ENCODE assay signal across 9 cellular contexts in genomic region chr14:89720741-89721315, GRCh38.
DNase-seq lines count a peak whose midpoint lies in the region; ATAC-seq and TF ChIP-seq lines count a peak whose summit lies in the region.
"Had no signal": no experiment of that assay in that cellular context is flagged by ENCODE, and none has a peak within 500 bp of the region (broad histone marks: within the 10 kb centered on the region; RNA-seq: fewer than 3 reads in every experiment).

No MANE protein-coding gene starts in this region.

- peak overlapping the region; percentile 89 to 99 (median 96) for H3K27ac ChIP-seq in BLaER1 treated with 17β-estradiol and CSF1 and Interleukin-3, amounts not matched to agents 10 nM and 100 nM
- H3K27ac ChIP-seq in brain microvascular endothelial cell, result no peak overlapping the region
- H3K27ac ChIP-seq: breast epithelium had no signal

- H3K36me3 ChIP-seq in BLaER1 treated with 17β-estradiol and CSF1 and Interleukin-3, amounts not matched to agents 10 nM and 100 nM, result no peaks in the 10 kb centered on the region
- no peaks in the 10 kb centered on the region for H3K36me3 ChIP-seq in brain microvascular endothelial cell (replicated peaks)
- H3K36me3 ChIP-seq: breast epithelium had no signal

- peaks cover 0 to 23% (median 11%) of the 10 kb centered on the region in 11 experiments; a peak in 7 of 22 replicates for H3K9me3 ChIP-seq in BLaER1 treated with 17β-estradiol and CSF1 and Interleukin-3, amounts not matched to agents 10 nM and 100 nM (replicated peaks in 1 of 11)
- H3K9me3 ChIP-seq: breast epithelium had no signal

- peak overlapping the region; percentile 76 to 90 (median 89) for H3K9ac ChIP-seq in BLaER1 treated with 17β-estradiol and CSF1 and Interleukin-3, amounts not matched to agents 10 nM and 100 nM

- no peak for TF ChIP-seq CTCF in brain microvascular endothelial cell (IDR thresholded peaks at IDR 0.05; ENCODE audit: low read depth, low read length, missing control alignments)

- H3K4me3 ChIP-seq in BLaER1 treated with 17β-estradiol and CSF1 and Interleukin-3, amounts not matched to agents 10 nM and 100 nM, result peak overlapping the region in 9 of 10 experiments; percentile 2 to 57 (median 39); a peak in 13 of 20 replicates
- H3K4me3 ChIP-seq in brain microvascular endothelial cell (ENCODE audit: low read depth, low read length), result no peak overlapping the region
- H3K4me3 ChIP-seq: breast epithelium had no signal

- peak; percentile 76 for ATAC-seq in GM21423 (IDR thresholded peaks at IDR 0.05; ENCODE audit: unreplicated experiment)

- intact Hi-C loops in cardiac septum (cut with DNase I), result no loop called here

- no peaks in the 10 kb centered on the region for H3K27me3 ChIP-seq in BLaER1 treated with 17β-estradiol and CSF1 and Interleukin-3, amounts not matched to agents 10 nM and 100 nM
- no peaks in the 10 kb centered on the region for H3K27me3 ChIP-seq in brain microvascular endothelial cell (replicated peaks)
- H3K27me3 ChIP-seq: breast epithelium had no signal

- H4K20me1 ChIP-seq in BLaER1 treated with 17β-estradiol and CSF1 and Interleukin-3, amounts not matched to agents 10 nM and 100 nM, result no peaks in the 10 kb centered on the region

- in situ Hi-C loops in KBM-7 (cut with MboI; ENCODE audit: low pct_unique_long_range_greater_than_20kb, low sequenced_read_pairs), result no loop called here
- in situ Hi-C loops in brain microvascular endothelial cell (cut with HindIII; ENCODE audit: low pct_ligation_motif_present, low sequenced_read_pairs), result no loop called here

- peak; percentile 93 for DNase-seq in KBM-7
- DNase-seq in activated CD8-positive, alpha-beta memory T cell treated with anti-CD3 and anti-CD28 coated beads for 24 hours, result peak; percentile 84
- DNase-seq in cardiac septum (ENCODE audit: low spot score), result peak; percentile 82
- peak in 2 of 3 donors; percentile 44 to 46 for DNase-seq in stimulated activated CD4-positive, alpha-beta T cell treated with anti-CD3 and anti-CD28 coated beads, TNF-alpha, amount 100 ng/mL, for 1 hour (ENCODE audit: low read depth in 3 of 3, low spot score in 1 of 3)
- no peak for DNase-seq in brain microvascular endothelial cell
- no peak for DNase-seq in ureter (ENCODE audit: low spot score)

- peak overlapping the region; percentile 75 to 96 (median 86) for H3K4me2 ChIP-seq in BLaER1 treated with 17β-estradiol and CSF1 and Interleukin-3, amounts not matched to agents 10 nM and 100 nM

- peaks cover 49 to 75% (median 67%) of the 10 kb centered on the region in 10 experiments for H3K4me1 ChIP-seq in BLaER1 treated with 17β-estradiol and CSF1 and Interleukin-3, amounts not matched to agents 10 nM and 100 nM
- H3K4me1 ChIP-seq: breast epithelium had no signal

Comparison
In these comparisons a context has a peak if more than half of its experiments do, and no peak if none do; other contexts are left out.
1. DNase-seq: peak in KBM-7 (single experiment), activated CD8-positive, alpha-beta memory T cell treated with anti-CD3 and anti-CD28 coated beads for 24 hours (single experiment), cardiac septum (single experiment) and stimulated activated CD4-positive, alpha-beta T cell treated with anti-CD3 and anti-CD28 coated beads, TNF-alpha, amount 100 ng/mL, for 1 hour (2 of 3); none in brain microvascular endothelial cell (single experiment) and ureter (single experiment).